Comparison of ENCODE assay signal across 14 cellular contexts in the genomic region with DNA sequence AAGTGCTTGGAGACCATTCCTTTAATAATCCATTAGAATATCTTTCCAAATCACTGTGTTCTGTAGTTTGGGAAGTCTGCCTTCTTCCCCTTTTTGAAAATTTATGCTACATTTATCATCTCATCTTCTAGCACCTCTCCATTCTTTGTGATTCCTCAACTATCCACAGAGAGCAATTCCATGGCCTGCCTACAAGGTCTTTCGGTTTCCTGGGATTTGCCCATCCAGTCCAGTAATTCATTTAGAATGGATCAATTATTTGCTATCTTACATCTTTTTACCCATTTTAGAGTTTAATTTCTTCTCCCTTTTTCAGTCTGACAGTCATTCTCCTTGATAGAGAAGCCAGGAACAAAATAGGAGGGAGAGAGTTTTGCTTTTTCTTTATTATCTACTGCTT.
"Had no signal": no experiment of that assay in that cellular context is flagged by ENCODE, and none has a peak within 500 bp of the region (broad histone marks: within the 10 kb centered on the region; RNA-seq: fewer than 3 reads in every experiment).

No MANE protein-coding gene starts in this region.

- H3K36me3 ChIP-seq: transverse colon had no signal

- H3K4me3 ChIP-seq: dorsolateral prefrontal cortex, gastroesophageal sphincter, skin epidermis, transverse colon had no signal

- H3K9me3 ChIP-seq: gastroesophageal sphincter, transverse colon had no signal

- H3K27me3 Mint-ChIP-seq: activated CD4-positive, alpha-beta memory T cell treated with anti-CD3 and anti-CD28 coated beads for 36 hours had no signal

- H3K4me1 ChIP-seq: gastroesophageal sphincter, transverse colon had no signal

- H3K4me3 Mint-ChIP-seq: activated CD4-positive, alpha-beta memory T cell treated with anti-CD3 and anti-CD28 coated beads for 36 hours; activated naive CD8-positive, alpha-beta T cell; activated T-cell treated with anti-CD3 and anti-CD28 coated beads, Interleukin-2, amount 50 U/mL, for 4 hours; stimulated activated effector memory CD8-positive, alpha-beta T cell treated with anti-CD3 and anti-CD28 coated beads, Interleukin-12 subunit alpha, Interleukin-12 subunit beta, amount 100 ng/mL, for 72 hours; T-helper 2 cell treated with Interferon-gamma antibody and Interleukin-4, amounts not matched to agents 5 μg/mL and 100 μg/mL, for 36 hours had no signal

- H3K27ac Mint-ChIP-seq: activated naive CD8-positive, alpha-beta T cell had no signal

- FAIRE-seq: bronchial epithelial cell had no signal

- H3K9me3 Mint-ChIP-seq: activated CD4-positive, alpha-beta memory T cell treated with anti-CD3 and anti-CD28 coated beads for 36 hours; activated T-cell treated with anti-CD3 and anti-CD28 coated beads, Interleukin-2, amount 50 U/mL, for 4 hours; stimulated activated effector memory CD8-positive, alpha-beta T cell treated with anti-CD3 and anti-CD28 coated beads, Interleukin-12 subunit alpha, Interleukin-12 subunit beta, amount 100 ng/mL, for 72 hours; T-helper 2 cell treated with Interferon-gamma antibody and Interleukin-4, amounts not matched to agents 5 μg/mL and 100 μg/mL, for 36 hours had no signal

- DNase-seq: activated CD4-positive, alpha-beta memory T cell treated with anti-CD3 and anti-CD28 coated beads for 36 hours; activated CD4-positive, alpha-beta T cell treated with anti-CD3 and anti-CD28 coated beads for 1 hour; activated effector memory CD4-positive, alpha-beta T cell treated with anti-CD3 and anti-CD28 coated beads, Interleukin-2, amount 50 U/mL, for 16 hours; activated T-cell treated with anti-CD3 and anti-CD28 coated beads, Interleukin-2, amount 50 U/mL, for 4 hours; dorsolateral prefrontal cortex; left ventricle myocardium superior; retina; transverse colon had no signal

- H3K27me3 ChIP-seq: dorsolateral prefrontal cortex, gastroesophageal sphincter, transverse colon had no signal

- H3K27ac ChIP-seq: dorsolateral prefrontal cortex, gastroesophageal sphincter, transverse colon had no signal

- ATAC-seq: gastroesophageal sphincter, left ventricle myocardium superior had no signal
